In the genomic region with DNA sequence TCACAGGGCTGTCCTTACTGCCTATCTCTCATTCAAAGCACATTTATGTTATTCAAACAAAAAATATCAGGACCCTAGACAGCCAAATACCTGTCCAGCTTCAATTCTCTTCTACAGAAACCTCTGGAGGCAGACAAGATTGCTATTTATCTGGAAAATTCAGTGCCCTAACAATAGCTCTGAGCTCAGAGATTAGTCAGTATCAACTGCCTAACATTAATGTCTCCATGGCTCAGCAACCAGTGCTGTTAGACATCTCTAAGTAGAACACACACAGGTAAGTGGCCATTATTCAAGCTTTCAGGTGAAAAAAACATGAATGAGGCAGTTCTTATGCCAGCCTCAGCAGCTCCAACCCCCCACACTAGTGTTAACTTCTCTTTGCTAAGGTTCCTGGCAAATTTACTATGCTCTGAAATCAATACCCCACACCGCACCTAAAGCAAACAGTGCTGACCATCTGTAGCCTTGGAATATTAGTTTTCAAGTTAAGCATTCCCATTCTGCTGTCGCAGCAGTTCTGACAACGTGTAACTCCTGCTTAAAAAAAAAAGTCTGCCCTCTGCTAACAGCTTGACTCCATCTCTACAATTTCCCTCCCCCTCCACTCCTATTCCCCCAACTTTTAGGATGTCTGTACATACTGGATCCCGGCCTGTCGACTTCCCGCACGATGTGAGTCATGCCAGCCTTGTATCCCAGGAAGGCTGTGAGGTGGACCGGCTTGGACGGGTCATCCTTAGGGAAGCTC, we compare ENCODE assay signal across 8 cellular contexts. TPM values are rescaled to one million over a fixed set of nuclear protein-coding genes. Genes with fewer than 3 reads are reported as not detected.
A peak's percentile ranks its signal among the peaks of the same experiment; 100 is the strongest.
DNase-seq lines count a peak whose midpoint lies in the region; ATAC-seq and TF ChIP-seq lines count a peak whose summit lies in the region.

No MANE protein-coding gene starts in this region.

- H3K27me3 ChIP-seq in GM23248 (replicated peaks; ENCODE audit: insufficient read depth), result no peaks in the 10 kb centered on the region
- H3K27me3 ChIP-seq in SJSA1 (replicated peaks), result no peaks in the 10 kb centered on the region

- no peak overlapping the region for H2AFZ ChIP-seq in GM23248

- H3K4me3 ChIP-seq in GM23248 (peak overlapping the region; percentile 99), SJSA1 (peak overlapping the region; percentile 56), fibroblast of pulmonary artery (replicated peaks; ENCODE audit: low read depth, low read length) (peak overlapping the region; percentile 97), skeletal muscle cell (ENCODE audit: low read depth, low read length) (peak overlapping the region; percentile 91)

- WGBS in GM23248 (ENCODE audit: low coverage in 1 of 2, low lambda C conversion rate in 2 of 2, missing lambda C conversion rate in 2 of 2), 2 experiments, result 12 to 15% methylated on average over 9 of the region's 9 CpGs

- no peak for TF ChIP-seq CTCF in fibroblast of pulmonary artery (IDR thresholded peaks at IDR 0.05; ENCODE audit: low read length, missing control alignments)

- ATAC-seq in GM21367 (IDR thresholded peaks at IDR 0.05; ENCODE audit: unreplicated experiment), result no peak

- H3K9me3 ChIP-seq in GM23248 (ENCODE audit: low read depth) (no peaks in the 10 kb centered on the region), SJSA1 (replicated peaks) (no peaks in the 10 kb centered on the region)

- peaks cover 39% of the 10 kb centered on the region for H4K20me1 ChIP-seq in GM23248 (ENCODE audit: insufficient read depth)

- H3K36me3 ChIP-seq in GM23248 (ENCODE audit: low read depth), result peaks cover 50% of the 10 kb centered on the region
- peaks cover 63% of the 10 kb centered on the region for H3K36me3 ChIP-seq in SJSA1

- H3K4me2 ChIP-seq in GM23248 (ENCODE audit: unreplicated experiment), result peak overlapping the region; percentile 97

- H3K27ac ChIP-seq in GM23248 (peak overlapping the region; percentile 97), SJSA1 (peak overlapping the region; percentile 85)

- H3K79me2 ChIP-seq in GM23248 (ENCODE audit: insufficient read depth), result peaks cover 63% of the 10 kb centered on the region

- peaks cover 75% of the 10 kb centered on the region for H3F3A ChIP-seq in GM23248 (ENCODE audit: insufficient read depth)

- no peaks in the 10 kb centered on the region for H3K9me2 ChIP-seq in GM23248 (ENCODE audit: insufficient read depth)

- in situ Hi-C loops in GM23248 (cut with MboI), result loop anchor here (25.0 kb wide), 1 partner anchor 306 kb away; the partner anchor contains the start of genes APOBEC3C and APOBEC3D

- peaks cover 23% of the 10 kb centered on the region for H3K4me1 ChIP-seq in GM23248 (ENCODE audit: insufficient read depth)
- peaks cover 50% of the 10 kb centered on the region for H3K4me1 ChIP-seq in SJSA1 (replicated peaks)

- peak overlapping the region; percentile 99 for H3K9ac ChIP-seq in GM23248

- peak; percentile 81 for DNase-seq in GM23248
- DNase-seq in SJSA1 (ENCODE audit: low read depth in 1 of 2, low spot score in 2 of 2), result peak in 1 of 2 experiments; percentile 30
- DNase-seq in fibroblast of pulmonary artery (ENCODE audit: low read depth), result peak; percentile 72
- no peak for DNase-seq in skeletal muscle cell (ENCODE audit: low read depth)
- no peak for DNase-seq in AG20443 (ENCODE audit: low spot score)
- no peak for DNase-seq in activated CD8-positive, alpha-beta memory T cell treated with anti-CD3 and anti-CD28 coated beads, Interleukin-2, amount 50 U/mL, for 4 hours
- no peak for DNase-seq in activated CD4-positive, CD25-positive, alpha-beta regulatory T cell (lab: John Stamatoyannopoulos, UW)

RNA-seq across cellular contexts. Expression of gene RPL3, which starts 1.5 kb away (rescaled TPM):
- total RNA-seq in GM23248 (2014; rRNA removed; shearing (Covaris generic)), result 1,555 and 2,353 TPM in 2 replicates
- 920 and 929 TPM in 2 replicates for polyA plus RNA-seq in GM23248 (2016; fragmentation: Nextera tagmentation; extraction: Ambion mirVana)
- 1,074 and 1,435 TPM in 2 replicates for total RNA-seq in SJSA1 (2014; rRNA removed; shearing (Covaris generic))

RNA-seq across cellular contexts. Expression of gene SYNGR1, which starts 31.9 kb away (rescaled TPM):
- 5.2 and 6.1 TPM in 2 replicates for total RNA-seq in GM23248 (2014; rRNA removed; shearing (Covaris generic))
- 20.3 and 23.2 TPM in 2 replicates for polyA plus RNA-seq in GM23248 (2016; fragmentation: Nextera tagmentation; extraction: Ambion mirVana)
- 8.4 and 18.6 TPM in 2 replicates for total RNA-seq in SJSA1 (2014; rRNA removed; shearing (Covaris generic))

Comparison
In these comparisons a context has a peak if more than half of its experiments do, and no peak if none do; other contexts are left out.
1. DNase-seq: peak in GM23248 (single experiment) and fibroblast of pulmonary artery (single experiment); none in skeletal muscle cell (single experiment), AG20443 (single experiment), activated CD8-positive, alpha-beta memory T cell treated with anti-CD3 and anti-CD28 coated beads, Interleukin-2, amount 50 U/mL, for 4 hours (single experiment) and activated CD4-positive, CD25-positive, alpha-beta regulatory T cell (0 of 4).
2. Peak in every context shown above with its lines, with median percentiles within 50 percentile points of each other: H3K4me3 ChIP-seq.